In genomic region chr1:42947965-42948732, GRCh38 we compare ENCODE assay signal across 10 cellular contexts. TPM values are rescaled to one million over a fixed set of nuclear protein-coding genes. Genes with fewer than 3 reads are reported as not detected.
A peak's percentile ranks its signal among the peaks of the same experiment; 100 is the strongest.
DNase-seq lines count a peak whose midpoint lies in the region; TF ChIP-seq lines count a peak whose summit lies in the region.
"Had no signal": no experiment of that assay in that cellular context is flagged by ENCODE, and none has a peak within 500 bp of the region (broad histone marks: within the 10 kb centered on the region; RNA-seq: fewer than 3 reads in every experiment).

No MANE protein-coding gene starts in this region.

- peaks cover 10% of the 10 kb centered on the region for H3F3A ChIP-seq in smooth muscle cell (ENCODE audit: low read depth)

- H3K27ac ChIP-seq in OCI-LY7 (ENCODE audit: low read depth, low read length, poor library complexity, severe bottlenecking) (peak overlapping the region; percentile 93), smooth muscle cell (ENCODE audit: low read depth) (peak overlapping the region; percentile 99)

- H3K27me3 Mint-ChIP-seq in activated CD4-positive, alpha-beta T cell treated with anti-CD3 and anti-CD28 coated beads, Interleukin-2, amount 10 ng/mL, durations not matched to agents 7 days and 5 days = no peaks in the 10 kb centered on the region

- TF ChIP-seq CTCF in OCI-LY7 (conservative IDR thresholded peaks at IDR 0.05; ENCODE audit: low read length) (no peak), epithelial cell of esophagus (IDR thresholded peaks at IDR 0.05; ENCODE audit: insufficient read depth, low read depth, low read length, missing control alignments) (no peak), smooth muscle cell (IDR thresholded peaks at IDR 0.05; ENCODE audit: borderline replicate concordance, insufficient read depth, poor library complexity, severe bottlenecking) (no peak)

- H3K79me2 ChIP-seq in OCI-LY7 (ENCODE audit: insufficient read depth, low read depth, low read length) = peaks cover 100% of the 10 kb centered on the region
- H3K79me2 ChIP-seq in smooth muscle cell (ENCODE audit: low read depth) = peaks cover 100% of the 10 kb centered on the region

- H3K4me3 ChIP-seq in OCI-LY7 (ENCODE audit: low read depth, low read length, poor library complexity, severe bottlenecking) = no peak overlapping the region
- H3K4me3 ChIP-seq in epithelial cell of esophagus (ENCODE audit: low read length) = peak overlapping the region; percentile 35
- no peak overlapping the region for H3K4me3 ChIP-seq in smooth muscle cell

- no peak overlapping the region for H3K4me3 Mint-ChIP-seq in activated CD4-positive, alpha-beta T cell treated with anti-CD3 and anti-CD28 coated beads, Interleukin-2, amount 10 ng/mL, durations not matched to agents 7 days and 5 days

- H3K9me3 Mint-ChIP-seq in activated CD4-positive, alpha-beta T cell treated with anti-CD3 and anti-CD28 coated beads, Interleukin-2, amount 10 ng/mL, durations not matched to agents 7 days and 5 days = no peaks in the 10 kb centered on the region

- H3K36me3 ChIP-seq in OCI-LY7 (ENCODE audit: insufficient read depth, low read length) = peaks cover 81% of the 10 kb centered on the region
- H3K36me3 ChIP-seq in smooth muscle cell (ENCODE audit: low read depth) = no peaks in the 10 kb centered on the region

- no peaks in the 10 kb centered on the region for H3K27me3 ChIP-seq in smooth muscle cell (ENCODE audit: low read depth)

- BruUV-seq in OCI-LY7 (replicated peaks; lab: Mats Ljungman, UMichigan) = no TSS peak

- no peak overlapping the region for H2AFZ ChIP-seq in OCI-LY7 (ENCODE audit: low read length)
- no peak overlapping the region for H2AFZ ChIP-seq in smooth muscle cell (ENCODE audit: low read depth)

- peaks cover 95% of the 10 kb centered on the region for H3K4me1 Mint-ChIP-seq in activated CD4-positive, alpha-beta T cell treated with anti-CD3 and anti-CD28 coated beads, Interleukin-2, amount 10 ng/mL, durations not matched to agents 7 days and 5 days

- H3K9me3 ChIP-seq in OCI-LY7 (ENCODE audit: low read length) = no peaks in the 10 kb centered on the region
- no peaks in the 10 kb centered on the region for H3K9me3 ChIP-seq in smooth muscle cell (replicated peaks; ENCODE audit: low read depth)

- CTCF ChIA-PET in activated CD4-positive, alpha-beta T cell treated with anti-CD3 and anti-CD28 coated beads, Interleukin-2, amount 10 ng/mL, durations not matched to agents 7 days and 5 days (lab: Charles Lee) = interaction anchor here (1.2 to 4.7 kb wide), 5 partner anchors 9 to 25 kb away, joined by 3 to 30 read pairs (median 3); no protein-coding TSS in a partner anchor
- CTCF ChIA-PET in OCI-LY7 (lab: Charles Lee; ENCODE audit: unreplicated experiment) = interaction anchor here (0.8 kb wide), 1 partner anchor 11 kb away, joined by 3 read pairs; no protein-coding TSS in a partner anchor

- H3K9me2 ChIP-seq in OCI-LY7 (ENCODE audit: insufficient read depth, low read length) = no peaks in the 10 kb centered on the region

- H3K4me1 ChIP-seq in OCI-LY7 (ENCODE audit: insufficient read depth, low read length, poor library complexity, severe bottlenecking) (peaks cover 99% of the 10 kb centered on the region), smooth muscle cell (ENCODE audit: low read depth) (peaks cover 68% of the 10 kb centered on the region)

- H3K9ac ChIP-seq in smooth muscle cell (ENCODE audit: low read depth) = no peak overlapping the region

- POLR2A ChIA-PET in activated CD4-positive, alpha-beta T cell treated with anti-CD3 and anti-CD28 coated beads, Interleukin-2, amount 10 ng/mL, durations not matched to agents 7 days and 5 days (lab: Charles Lee) = no interaction called here
- POLR2A ChIA-PET in OCI-LY7 (lab: Charles Lee) = interaction anchor here (0.7 to 1.3 kb wide), 4 partner anchors 13 to 23 kb away, joined by 3 to 5 read pairs (median 4); no protein-coding TSS in a partner anchor

- peak overlapping the region; percentile 79 for H3K27ac Mint-ChIP-seq in activated CD4-positive, alpha-beta T cell treated with anti-CD3 and anti-CD28 coated beads, Interleukin-2, amount 10 ng/mL, durations not matched to agents 7 days and 5 days

- H3K4me2 ChIP-seq in OCI-LY7 (ENCODE audit: low read length) (peak overlapping the region; percentile 79; the same call in 1 of the 2 replicates), smooth muscle cell (peak overlapping the region; percentile 76)

- WGBS in smooth muscle cell (ENCODE audit: low lambda C conversion rate) = 70% methylated on average over 13 of the region's 13 CpGs

- DNase-seq in activated CD4-positive, alpha-beta T cell treated with anti-CD3 and anti-CD28 coated beads, Interleukin-2, amount 10 ng/mL, durations not matched to agents 7 days and 5 days = no peak
- DNase-seq in activated CD4-positive, alpha-beta T cell treated with anti-CD3 and anti-CD28 coated beads, Interleukin-2, amount 50 U/mL, for 48 hours = no peak
- DNase-seq in OCI-LY7 (ENCODE audit: low spot score) = no peak
- no peak for DNase-seq in epithelial cell of esophagus (ENCODE audit: low read depth)
- no peak for DNase-seq in smooth muscle cell (lab: John Stamatoyannopoulos, UW; ENCODE audit: unreplicated experiment)
- DNase-seq in NCI-H82 treated with DMSO at 0.1 percent for 48 hours (lab: John Stamatoyannopoulos, UW; ENCODE audit: unreplicated experiment) = no peak
- no peak for DNase-seq in stimulated activated CD4-positive, alpha-beta T cell treated with anti-CD3 and anti-CD28 coated beads, Interleukin-2, amount 100 ng/mL, for 48 hours
- DNase-seq in glomerular visceral epithelial cell (ENCODE audit: extremely low spot score) = no peak
- DNase-seq: DND-41, NCI-H1436 had no signal

- H4K20me1 ChIP-seq in OCI-LY7 (ENCODE audit: insufficient read depth, low read length) (peaks cover 23% of the 10 kb centered on the region), smooth muscle cell (ENCODE audit: low read depth) (peaks cover 100% of the 10 kb centered on the region)

- intact Hi-C loops in OCI-LY7 (cut with micrococcal nuclease; ENCODE audit: unreplicated experiment) = no loop called here

- H3K36me3 Mint-ChIP-seq in activated CD4-positive, alpha-beta T cell treated with anti-CD3 and anti-CD28 coated beads, Interleukin-2, amount 10 ng/mL, durations not matched to agents 7 days and 5 days (ENCODE audit: low read depth) = peaks cover 57% of the 10 kb centered on the region

RNA-seq across cellular contexts. Expression of gene SLC2A1, which starts 10.5 kb away (rescaled TPM):
- total RNA-seq in activated CD4-positive, alpha-beta T cell treated with anti-CD3 and anti-CD28 coated beads, Interleukin-2, amount 10 ng/mL, durations not matched to agents 7 days and 5 days = 100 to 1,000 TPM in 1 of 2 experiments, 10 to 100 TPM in 1; 98.0 to 109 TPM
- total RNA-seq in OCI-LY7 (2014; rRNA removed; shearing (Covaris generic)) = 45.7 and 66.6 TPM in 2 replicates
- total RNA-seq in OCI-LY7 (2022) (78.9 and 93.4 TPM in 2 replicates), smooth muscle cell (749 and 1,091 TPM in 2 replicates)
- 275 and 842 TPM in 2 replicates for polyA plus RNA-seq in smooth muscle cell
